Comparison of ENCODE assay signal across 23 cellular contexts in genomic region chr4:16790508-16790907, GRCh38.
"Had no signal": no experiment of that assay in that cellular context is flagged by ENCODE, and none has a peak within 500 bp of the region (broad histone marks: within the 10 kb centered on the region; RNA-seq: fewer than 3 reads in every experiment).

No MANE protein-coding gene starts in this region.

- H3K4me2 ChIP-seq: KMS-11 had no signal

- DNase-seq: activated CD4-positive, alpha-beta memory T cell treated with anti-CD3 and anti-CD28 coated beads for 36 hours; activated CD4-positive, alpha-beta T cell treated with anti-CD3 and anti-CD28 coated beads, Interleukin-2, amount 10 ng/mL, durations not matched to agents 7 days and 5 days; activated CD4-positive, CD25-positive, alpha-beta regulatory T cell; activated CD8-positive, alpha-beta memory T cell treated with anti-CD3 and anti-CD28 coated beads for 24 hours; activated effector memory CD4-positive, alpha-beta T cell treated with anti-CD3 and anti-CD28 coated beads, Interleukin-2, amount 50 U/mL, for 16 hours; activated naive CD4-positive, alpha-beta T cell treated with anti-CD3 and anti-CD28 coated beads for 36 hours; activated T-cell treated with anti-CD3 and anti-CD28 coated beads, Interleukin-2, amount 50 U/mL, for 4 hours; amygdala; brain microvascular endothelial cell; MM.1S; NCI-H1105; NCI-H1436; NCI-H1694 treated with DMSO at 0.1 percent for 48 hours; NCI-H2029 treated with DMSO at 0.1 percent for 48 hours; NCI-H345; NCI-H510A; NCI-H526 treated with DMSO at 0.1 percent for 48 hours; NCI-H82; SIG-M5; T-helper 17 cell; T-helper 9 cell had no signal

- H3K27ac ChIP-seq: brain microvascular endothelial cell, cardiac muscle cell, KMS-11 had no signal

- H3K4me3 ChIP-seq: cardiac muscle cell had no signal

- H3K27me3 ChIP-seq: brain microvascular endothelial cell, cardiac muscle cell had no signal

- ATAC-seq: activated T-cell treated with anti-CD3 and anti-CD28 coated beads, Interleukin-2, amount 50 U/mL, for 4 hours; T-helper 17 cell had no signal

- H3K36me3 ChIP-seq: brain microvascular endothelial cell, cardiac muscle cell had no signal

- H3K9ac ChIP-seq: KMS-11 had no signal
